Comparison of ENCODE assay signal across 1 cellular context in the genomic region with DNA sequence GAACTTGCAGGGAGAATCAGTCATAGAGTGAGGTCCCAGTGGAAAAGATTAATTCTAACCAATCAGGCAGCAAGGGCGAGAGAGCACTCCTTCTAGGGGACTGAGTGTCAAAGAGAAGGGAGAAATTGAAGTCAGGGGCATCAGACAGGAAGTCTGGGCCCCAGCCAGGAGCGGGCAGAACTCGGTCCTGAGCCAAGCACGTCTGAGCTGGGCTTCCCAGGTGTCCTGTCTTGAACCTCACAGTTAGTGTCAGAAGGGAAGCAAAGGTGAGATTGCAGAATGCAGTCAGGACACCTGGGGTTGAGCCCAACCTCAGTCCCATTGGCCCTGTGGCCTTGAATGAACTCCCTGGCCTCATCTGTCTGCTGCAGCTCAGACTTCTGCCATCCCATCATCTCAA.
TF ChIP-seq lines count a peak whose summit lies in the region.

No MANE protein-coding gene starts in this region.

TF ChIP-seq in H1, 55 proteins besides CTCF, POLR2A, EP300 and RAD21:
- TF ChIP-seq TBP (IDR thresholded peaks at IDR 0.05; ENCODE audit: low read depth, low read length) (no peak), EZH2 (IDR thresholded peaks at IDR 0.05; ENCODE audit: low read depth, low read length, severe bottlenecking) (no peak), POU5F1 (IDR thresholded peaks at IDR 0.05; ENCODE audit: low read depth, low read length) (no peak), TAF1 (IDR thresholded peaks at IDR 0.05; ENCODE audit: low read depth, low read length) (no peak), SRF (IDR thresholded peaks at IDR 0.05; ENCODE audit: low read depth, low read length) (no peak), BCL11A (IDR thresholded peaks at IDR 0.05; ENCODE audit: low read depth in 2 of 2, low read length in 2 of 2) (no peak), JUN (IDR thresholded peaks at IDR 0.05; ENCODE audit: low read depth, low read length) (no peak), YY1 (IDR thresholded peaks at IDR 0.05; ENCODE audit: low read depth, low read length) (no peak)
- TF ChIP-seq, protein P1, sequence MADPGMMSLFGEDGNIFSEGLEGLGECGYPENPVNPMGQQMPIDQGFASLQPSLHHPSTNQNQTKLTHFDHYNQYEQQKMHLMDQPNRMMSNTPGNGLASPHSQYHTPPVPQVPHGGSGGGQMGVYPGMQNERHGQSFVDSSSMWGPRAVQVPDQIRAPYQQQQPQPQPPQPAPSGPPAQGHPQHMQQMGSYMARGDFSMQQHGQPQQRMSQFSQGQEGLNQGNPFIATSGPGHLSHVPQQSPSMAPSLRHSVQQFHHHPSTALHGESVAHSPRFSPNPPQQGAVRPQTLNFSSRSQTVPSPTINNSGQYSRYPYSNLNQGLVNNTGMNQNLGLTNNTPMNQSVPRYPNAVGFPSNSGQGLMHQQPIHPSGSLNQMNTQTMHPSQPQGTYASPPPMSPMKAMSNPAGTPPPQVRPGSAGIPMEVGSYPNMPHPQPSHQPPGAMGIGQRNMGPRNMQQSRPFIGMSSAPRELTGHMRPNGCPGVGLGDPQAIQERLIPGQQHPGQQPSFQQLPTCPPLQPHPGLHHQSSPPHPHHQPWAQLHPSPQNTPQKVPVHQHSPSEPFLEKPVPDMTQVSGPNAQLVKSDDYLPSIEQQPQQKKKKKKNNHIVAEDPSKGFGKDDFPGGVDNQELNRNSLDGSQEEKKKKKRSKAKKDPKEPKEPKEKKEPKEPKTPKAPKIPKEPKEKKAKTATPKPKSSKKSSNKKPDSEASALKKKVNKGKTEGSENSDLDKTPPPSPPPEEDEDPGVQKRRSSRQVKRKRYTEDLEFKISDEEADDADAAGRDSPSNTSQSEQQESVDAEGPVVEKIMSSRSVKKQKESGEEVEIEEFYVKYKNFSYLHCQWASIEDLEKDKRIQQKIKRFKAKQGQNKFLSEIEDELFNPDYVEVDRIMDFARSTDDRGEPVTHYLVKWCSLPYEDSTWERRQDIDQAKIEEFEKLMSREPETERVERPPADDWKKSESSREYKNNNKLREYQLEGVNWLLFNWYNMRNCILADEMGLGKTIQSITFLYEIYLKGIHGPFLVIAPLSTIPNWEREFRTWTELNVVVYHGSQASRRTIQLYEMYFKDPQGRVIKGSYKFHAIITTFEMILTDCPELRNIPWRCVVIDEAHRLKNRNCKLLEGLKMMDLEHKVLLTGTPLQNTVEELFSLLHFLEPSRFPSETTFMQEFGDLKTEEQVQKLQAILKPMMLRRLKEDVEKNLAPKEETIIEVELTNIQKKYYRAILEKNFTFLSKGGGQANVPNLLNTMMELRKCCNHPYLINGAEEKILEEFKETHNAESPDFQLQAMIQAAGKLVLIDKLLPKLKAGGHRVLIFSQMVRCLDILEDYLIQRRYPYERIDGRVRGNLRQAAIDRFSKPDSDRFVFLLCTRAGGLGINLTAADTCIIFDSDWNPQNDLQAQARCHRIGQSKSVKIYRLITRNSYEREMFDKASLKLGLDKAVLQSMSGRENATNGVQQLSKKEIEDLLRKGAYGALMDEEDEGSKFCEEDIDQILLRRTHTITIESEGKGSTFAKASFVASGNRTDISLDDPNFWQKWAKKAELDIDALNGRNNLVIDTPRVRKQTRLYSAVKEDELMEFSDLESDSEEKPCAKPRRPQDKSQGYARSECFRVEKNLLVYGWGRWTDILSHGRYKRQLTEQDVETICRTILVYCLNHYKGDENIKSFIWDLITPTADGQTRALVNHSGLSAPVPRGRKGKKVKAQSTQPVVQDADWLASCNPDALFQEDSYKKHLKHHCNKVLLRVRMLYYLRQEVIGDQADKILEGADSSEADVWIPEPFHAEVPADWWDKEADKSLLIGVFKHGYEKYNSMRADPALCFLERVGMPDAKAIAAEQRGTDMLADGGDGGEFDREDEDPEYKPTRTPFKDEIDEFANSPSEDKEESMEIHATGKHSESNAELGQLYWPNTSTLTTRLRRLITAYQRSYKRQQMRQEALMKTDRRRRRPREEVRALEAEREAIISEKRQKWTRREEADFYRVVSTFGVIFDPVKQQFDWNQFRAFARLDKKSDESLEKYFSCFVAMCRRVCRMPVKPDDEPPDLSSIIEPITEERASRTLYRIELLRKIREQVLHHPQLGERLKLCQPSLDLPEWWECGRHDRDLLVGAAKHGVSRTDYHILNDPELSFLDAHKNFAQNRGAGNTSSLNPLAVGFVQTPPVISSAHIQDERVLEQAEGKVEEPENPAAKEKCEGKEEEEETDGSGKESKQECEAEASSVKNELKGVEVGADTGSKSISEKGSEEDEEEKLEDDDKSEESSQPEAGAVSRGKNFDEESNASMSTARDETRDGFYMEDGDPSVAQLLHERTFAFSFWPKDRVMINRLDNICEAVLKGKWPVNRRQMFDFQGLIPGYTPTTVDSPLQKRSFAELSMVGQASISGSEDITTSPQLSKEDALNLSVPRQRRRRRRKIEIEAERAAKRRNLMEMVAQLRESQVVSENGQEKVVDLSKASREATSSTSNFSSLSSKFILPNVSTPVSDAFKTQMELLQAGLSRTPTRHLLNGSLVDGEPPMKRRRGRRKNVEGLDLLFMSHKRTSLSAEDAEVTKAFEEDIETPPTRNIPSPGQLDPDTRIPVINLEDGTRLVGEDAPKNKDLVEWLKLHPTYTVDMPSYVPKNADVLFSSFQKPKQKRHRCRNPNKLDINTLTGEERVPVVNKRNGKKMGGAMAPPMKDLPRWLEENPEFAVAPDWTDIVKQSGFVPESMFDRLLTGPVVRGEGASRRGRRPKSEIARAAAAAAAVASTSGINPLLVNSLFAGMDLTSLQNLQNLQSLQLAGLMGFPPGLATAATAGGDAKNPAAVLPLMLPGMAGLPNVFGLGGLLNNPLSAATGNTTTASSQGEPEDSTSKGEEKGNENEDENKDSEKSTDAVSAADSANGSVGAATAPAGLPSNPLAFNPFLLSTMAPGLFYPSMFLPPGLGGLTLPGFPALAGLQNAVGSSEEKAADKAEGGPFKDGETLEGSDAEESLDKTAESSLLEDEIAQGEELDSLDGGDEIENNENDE (IDR thresholded peaks at IDR 0.05; ENCODE audit: insufficient replicate concordance, low read length): no peak
